In genomic region chr3:185976977-185977678, GRCh38 we compare ENCODE assay signal across 8 cellular contexts. TPM values are rescaled to one million over a fixed set of nuclear protein-coding genes. Genes with fewer than 3 reads are reported as not detected.
A peak's percentile ranks its signal among the peaks of the same experiment; 100 is the strongest.
DNase-seq lines count a peak whose midpoint lies in the region; ATAC-seq, FAIRE-seq and TF ChIP-seq lines count a peak whose summit lies in the region.

No MANE protein-coding gene starts in this region.

- FAIRE-seq in HTR-8/SVneo (lab: Jason Lieb, UNC) = peak; percentile 66

- BruUV-seq in OCI-LY7 (replicated peaks; lab: Mats Ljungman, UMichigan) = no TSS peak

- no peaks in the 10 kb centered on the region for H3K36me3 ChIP-seq in OCI-LY7 (ENCODE audit: insufficient read depth, low read length)
- H3K36me3 ChIP-seq in naive thymus-derived CD4-positive, alpha-beta T cell (ENCODE audit: control insufficient read depth in 2 of 3, insufficient read depth in 3 of 3, low read length in 3 of 3) = no peaks in the 10 kb centered on the region

- peak overlapping the region in 1 of 10 donors; percentile 5 for H3K4me3 Mint-ChIP-seq in naive thymus-derived CD4-positive, alpha-beta T cell
- peak overlapping the region; percentile 33 for H3K4me3 Mint-ChIP-seq in stimulated activated effector memory CD8-positive, alpha-beta T cell treated with anti-CD3 and anti-CD28 coated beads, Interleukin-12 subunit alpha, Interleukin-12 subunit beta, amount 100 ng/mL, for 72 hours

- H3K27me3 Mint-ChIP-seq in naive thymus-derived CD4-positive, alpha-beta T cell = peaks cover 0 to 19% (median 0%) of the 10 kb centered on the region in 5 donors

- no peaks in the 10 kb centered on the region for H3K79me2 ChIP-seq in OCI-LY7 (ENCODE audit: insufficient read depth, low read depth, low read length)

- peaks cover 0 to 2% (median 0%) of the 10 kb centered on the region in 11 donors for H3K9me3 Mint-ChIP-seq in naive thymus-derived CD4-positive, alpha-beta T cell
- no peaks in the 10 kb centered on the region for H3K9me3 Mint-ChIP-seq in stimulated activated effector memory CD8-positive, alpha-beta T cell treated with anti-CD3 and anti-CD28 coated beads, Interleukin-12 subunit alpha, Interleukin-12 subunit beta, amount 100 ng/mL, for 72 hours

- no peaks in the 10 kb centered on the region for H3K27me3 ChIP-seq in naive thymus-derived CD4-positive, alpha-beta T cell (ENCODE audit: control insufficient read depth in 2 of 2, insufficient read depth in 2 of 2, low read length in 2 of 2)

- peak overlapping the region in 1 of 9 donors; percentile 21 for H3K27ac Mint-ChIP-seq in naive thymus-derived CD4-positive, alpha-beta T cell
- H3K27ac Mint-ChIP-seq in stimulated activated effector memory CD8-positive, alpha-beta T cell treated with anti-CD3 and anti-CD28 coated beads, Interleukin-12 subunit alpha, Interleukin-12 subunit beta, amount 100 ng/mL, for 72 hours = no peak overlapping the region

- peaks cover 4 to 10% (median 9%) of the 10 kb centered on the region in 7 donors for H3K4me1 Mint-ChIP-seq in naive thymus-derived CD4-positive, alpha-beta T cell
- peaks cover 17% of the 10 kb centered on the region for H3K4me1 Mint-ChIP-seq in stimulated activated effector memory CD8-positive, alpha-beta T cell treated with anti-CD3 and anti-CD28 coated beads, Interleukin-12 subunit alpha, Interleukin-12 subunit beta, amount 100 ng/mL, for 72 hours

- CTCF ChIA-PET in OCI-LY7 (lab: Charles Lee; ENCODE audit: unreplicated experiment) = interaction anchor here (0.6 kb wide), 1 partner anchor 105 kb away, joined by 3 read pairs; no protein-coding TSS in a partner anchor
- CTCF ChIA-PET in naive thymus-derived CD4-positive, alpha-beta T cell (lab: Charles Lee) = interaction anchor here (0.5 to 4.8 kb wide), 12 partner anchors 10 to 1072 kb away, joined by 3 to 29 read pairs (median 4); no protein-coding TSS in a partner anchor

- H3K4me2 ChIP-seq in OCI-LY7 (ENCODE audit: low read length) = no peak overlapping the region

- H3K9me2 ChIP-seq in OCI-LY7 (ENCODE audit: insufficient read depth, low read length) = no peaks in the 10 kb centered on the region

- POLR2A ChIA-PET in OCI-LY7 (lab: Charles Lee) = interaction anchor here (0.6 kb wide), 1 partner anchor 851 kb away, joined by 4 read pairs; no protein-coding TSS in a partner anchor
- POLR2A ChIA-PET in naive thymus-derived CD4-positive, alpha-beta T cell (lab: Charles Lee) = interaction anchor here (0.6 kb wide), 1 partner anchor 807 kb away, joined by 4 read pairs; no protein-coding TSS in a partner anchor

- no peak for TF ChIP-seq POLR2A in erythroblast (IDR thresholded peaks at IDR 0.05; ENCODE audit: low read length)

- H3K9me3 ChIP-seq in OCI-LY7 (ENCODE audit: low read length) = no peaks in the 10 kb centered on the region
- no peaks in the 10 kb centered on the region for H3K9me3 ChIP-seq in naive thymus-derived CD4-positive, alpha-beta T cell (ENCODE audit: control insufficient read depth in 2 of 3, low read length in 3 of 3)

- no peaks in the 10 kb centered on the region for H4K20me1 ChIP-seq in OCI-LY7 (ENCODE audit: insufficient read depth, low read length)

- peak; percentile 53 for DNase-seq in COR-L47 (lab: John Stamatoyannopoulos, UW)
- DNase-seq in GM20000 (ENCODE audit: low spot score) = peak; percentile 79
- peak; percentile 76 for DNase-seq in HTR-8/SVneo (ENCODE audit: insufficient read length, low spot score)
- DNase-seq in OCI-LY7 (ENCODE audit: low spot score) = peak; percentile 78
- DNase-seq in activated T-cell treated with anti-CD3 and anti-CD28 coated beads for 4 hours = peak; percentile 80
- DNase-seq in erythroblast (lab: John Stamatoyannopoulos, UW) = peak; percentile 66 to 84
- peak; percentile 47 to 84 (median 70) for DNase-seq in naive thymus-derived CD4-positive, alpha-beta T cell
- peak; percentile 88 to 95 for DNase-seq in stimulated activated effector memory CD8-positive, alpha-beta T cell treated with anti-CD3 and anti-CD28 coated beads, Interleukin-12 subunit alpha, Interleukin-12 subunit beta, amount 100 ng/mL, for 72 hours (ENCODE audit: low spot score in 2 of 2)

- H3K36me3 Mint-ChIP-seq in naive thymus-derived CD4-positive, alpha-beta T cell = no peaks in the 10 kb centered on the region
- no peaks in the 10 kb centered on the region for H3K36me3 Mint-ChIP-seq in stimulated activated effector memory CD8-positive, alpha-beta T cell treated with anti-CD3 and anti-CD28 coated beads, Interleukin-12 subunit alpha, Interleukin-12 subunit beta, amount 100 ng/mL, for 72 hours

- no peak overlapping the region for H2AFZ ChIP-seq in OCI-LY7 (ENCODE audit: low read length)

- H3K4me1 ChIP-seq in OCI-LY7 (ENCODE audit: insufficient read depth, low read length, poor library complexity, severe bottlenecking) = no peaks in the 10 kb centered on the region
- H3K4me1 ChIP-seq in naive thymus-derived CD4-positive, alpha-beta T cell (ENCODE audit: control insufficient read depth in 2 of 2, insufficient read depth in 2 of 2, low read length in 2 of 2) = no peaks in the 10 kb centered on the region

- intact Hi-C loops in OCI-LY7 (cut with micrococcal nuclease; ENCODE audit: unreplicated experiment) = no loop called here
- intact Hi-C loops in naive thymus-derived CD4-positive, alpha-beta T cell (cut with micrococcal nuclease) = loop anchor here (1.0 to 10.0 kb wide), 5 partner anchors 34 to 848 kb away; partner anchors contain the start of gene ETV5 (in 1 of the 2)

- TF ChIP-seq CTCF in GM20000 (IDR thresholded peaks at IDR 0.05; ENCODE audit: extremely low read depth, missing control alignments) (peak; percentile 90), OCI-LY7 (conservative IDR thresholded peaks at IDR 0.05; ENCODE audit: low read length) (peak; percentile 99)

- H3K27ac ChIP-seq in OCI-LY7 (ENCODE audit: low read depth, low read length, poor library complexity, severe bottlenecking) = no peak overlapping the region
- H3K27ac ChIP-seq in naive thymus-derived CD4-positive, alpha-beta T cell (ENCODE audit: low read depth, low read length) = no peak overlapping the region

- H3K4me3 ChIP-seq in OCI-LY7 (ENCODE audit: low read depth, low read length, poor library complexity, severe bottlenecking) = no peak overlapping the region
- no peak overlapping the region for H3K4me3 ChIP-seq in naive thymus-derived CD4-positive, alpha-beta T cell (ENCODE audit: low read length)

- ATAC-seq in naive thymus-derived CD4-positive, alpha-beta T cell = peak; percentile 96
- ATAC-seq in stimulated activated effector memory CD8-positive, alpha-beta T cell treated with anti-CD3 and anti-CD28 coated beads, Interleukin-12 subunit alpha, Interleukin-12 subunit beta, amount 100 ng/mL, for 72 hours = peak; percentile 96

RNA-seq across cellular contexts. Expression of gene TRA2B, which starts 39.3 kb away (rescaled TPM):
- 349 and 420 TPM in 2 replicates for total RNA-seq in OCI-LY7 (2014; rRNA removed; shearing (Covaris generic))
- 296 and 325 TPM in 2 replicates for total RNA-seq in OCI-LY7 (2022)
- total RNA-seq in naive thymus-derived CD4-positive, alpha-beta T cell = 100 to 1,000 TPM; 194 to 673 (median 216) TPM
- 100 to 1,000 TPM; 182 to 221 TPM for polyA plus RNA-seq in naive thymus-derived CD4-positive, alpha-beta T cell
